In genomic region chr6:12602951-12603710, GRCh38 we compare ENCODE assay signal across 8 cellular contexts.
A peak's percentile ranks its signal among the peaks of the same experiment; 100 is the strongest.
DNase-seq lines count a peak whose midpoint lies in the region; ATAC-seq and TF ChIP-seq lines count a peak whose summit lies in the region.

No MANE protein-coding gene starts in this region.

- no peaks in the 10 kb centered on the region for H3K9me3 Mint-ChIP-seq in glutamatergic neuron (ENCODE audit: unreplicated experiment)

- DNase-seq in AG09319 (ENCODE audit: extremely low read depth, low read depth) (peak; percentile 52), HFF-Myc (ENCODE audit: extremely low read depth, low read depth) (peak; percentile 37), glutamatergic neuron (no peak), smooth muscle cell of the brain vasculature (ENCODE audit: low read depth, low spot score) (peak; percentile 13), 8988T (no peak)
- no peak for DNase-seq in activated CD4-positive, alpha-beta T cell treated with anti-CD3 and anti-CD28 coated beads for 48 hours

- no peak overlapping the region for H3K4me3 Mint-ChIP-seq in glutamatergic neuron (ENCODE audit: unreplicated experiment)

- no peaks in the 10 kb centered on the region for H3K36me3 Mint-ChIP-seq in glutamatergic neuron (ENCODE audit: unreplicated experiment)

- peaks cover 14% of the 10 kb centered on the region for H3K4me1 Mint-ChIP-seq in glutamatergic neuron (ENCODE audit: low read depth, unreplicated experiment)

- no peaks in the 10 kb centered on the region for H3K27me3 Mint-ChIP-seq in glutamatergic neuron (ENCODE audit: unreplicated experiment)

- H3K4me3 ChIP-seq in HFF-Myc (replicated peaks; ENCODE audit: low read depth, low read length), result no peak overlapping the region

- TF ChIP-seq CTCF in AG09319 (IDR thresholded peaks at IDR 0.05; ENCODE audit: low read depth, low read length) (peak; percentile 58), HFF-Myc (IDR thresholded peaks at IDR 0.05; ENCODE audit: low read depth, low read length, missing control alignments) (peak; percentile 44), glutamatergic neuron (IDR thresholded peaks at IDR 0.05; ENCODE audit: partially characterized antibody, unreplicated experiment) (peak; percentile 46)

- peak; percentile 86 for ATAC-seq in SK-N-SH treated with all-trans-retinoic acid at 6 μM for 48 hours
- no peak for ATAC-seq in GM19328 (IDR thresholded peaks at IDR 0.05; ENCODE audit: unreplicated experiment)

- H3K27ac Mint-ChIP-seq in glutamatergic neuron (ENCODE audit: unreplicated experiment), result no peak overlapping the region

TF ChIP-seq in SK-N-SH treated with all-trans-retinoic acid at 6 μM for 48 hours, 23 proteins besides CTCF, POLR2A, EP300 and RAD21:
- TF ChIP-seq ARNTL (CRISPR knock-in tag; IDR thresholded peaks at IDR 0.05; ENCODE audit: borderline replicate concordance, low read depth) (no peak), TSHZ2 (CRISPR knock-in tag; IDR thresholded peaks at IDR 0.05) (no peak), GLIS3 (CRISPR knock-in tag; IDR thresholded peaks at IDR 0.05) (no peak), ZNF70 (CRISPR knock-in tag; IDR thresholded peaks at IDR 0.05) (no peak), CSDC2 (CRISPR knock-in tag; IDR thresholded peaks at IDR 0.05) (no peak), SNAI2 (CRISPR knock-in tag; IDR thresholded peaks at IDR 0.05) (no peak), ESRRG (CRISPR knock-in tag; IDR thresholded peaks at IDR 0.05) (no peak), ZC3H10 (CRISPR knock-in tag; IDR thresholded peaks at IDR 0.05) (no peak), RARB (CRISPR knock-in tag; IDR thresholded peaks at IDR 0.05) (no peak), ZFP30 (CRISPR knock-in tag; IDR thresholded peaks at IDR 0.05) (no peak), PPARA (CRISPR knock-in tag; IDR thresholded peaks at IDR 0.05; ENCODE audit: borderline replicate concordance) (no peak), ISL1 (CRISPR knock-in tag; IDR thresholded peaks at IDR 0.05) (no peak), ZNF8 (CRISPR knock-in tag; IDR thresholded peaks at IDR 0.05) (no peak)
- TF ChIP-seq, protein P1, sequence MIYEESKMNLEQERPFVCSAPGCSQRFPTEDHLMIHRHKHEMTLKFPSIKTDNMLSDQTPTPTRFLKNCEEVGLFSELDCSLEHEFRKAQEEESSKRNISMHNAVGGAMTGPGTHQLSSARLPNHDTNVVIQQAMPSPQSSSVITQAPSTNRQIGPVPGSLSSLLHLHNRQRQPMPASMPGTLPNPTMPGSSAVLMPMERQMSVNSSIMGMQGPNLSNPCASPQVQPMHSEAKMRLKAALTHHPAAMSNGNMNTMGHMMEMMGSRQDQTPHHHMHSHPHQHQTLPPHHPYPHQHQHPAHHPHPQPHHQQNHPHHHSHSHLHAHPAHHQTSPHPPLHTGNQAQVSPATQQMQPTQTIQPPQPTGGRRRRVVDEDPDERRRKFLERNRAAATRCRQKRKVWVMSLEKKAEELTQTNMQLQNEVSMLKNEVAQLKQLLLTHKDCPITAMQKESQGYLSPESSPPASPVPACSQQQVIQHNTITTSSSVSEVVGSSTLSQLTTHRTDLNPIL (CRISPR knock-in tag; IDR thresholded peaks at IDR 0.05; ENCODE audit: low read depth), result no peak
- TF ChIP-seq, protein P2, sequence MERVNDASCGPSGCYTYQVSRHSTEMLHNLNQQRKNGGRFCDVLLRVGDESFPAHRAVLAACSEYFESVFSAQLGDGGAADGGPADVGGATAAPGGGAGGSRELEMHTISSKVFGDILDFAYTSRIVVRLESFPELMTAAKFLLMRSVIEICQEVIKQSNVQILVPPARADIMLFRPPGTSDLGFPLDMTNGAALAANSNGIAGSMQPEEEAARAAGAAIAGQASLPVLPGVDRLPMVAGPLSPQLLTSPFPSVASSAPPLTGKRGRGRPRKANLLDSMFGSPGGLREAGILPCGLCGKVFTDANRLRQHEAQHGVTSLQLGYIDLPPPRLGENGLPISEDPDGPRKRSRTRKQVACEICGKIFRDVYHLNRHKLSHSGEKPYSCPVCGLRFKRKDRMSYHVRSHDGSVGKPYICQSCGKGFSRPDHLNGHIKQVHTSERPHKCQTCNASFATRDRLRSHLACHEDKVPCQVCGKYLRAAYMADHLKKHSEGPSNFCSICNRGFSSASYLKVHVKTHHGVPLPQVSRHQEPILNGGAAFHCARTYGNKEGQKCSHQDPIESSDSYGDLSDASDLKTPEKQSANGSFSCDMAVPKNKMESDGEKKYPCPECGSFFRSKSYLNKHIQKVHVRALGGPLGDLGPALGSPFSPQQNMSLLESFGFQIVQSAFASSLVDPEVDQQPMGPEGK (CRISPR knock-in tag; IDR thresholded peaks at IDR 0.05; ENCODE audit: borderline replicate concordance), result no peak
- TF ChIP-seq, protein P3, sequence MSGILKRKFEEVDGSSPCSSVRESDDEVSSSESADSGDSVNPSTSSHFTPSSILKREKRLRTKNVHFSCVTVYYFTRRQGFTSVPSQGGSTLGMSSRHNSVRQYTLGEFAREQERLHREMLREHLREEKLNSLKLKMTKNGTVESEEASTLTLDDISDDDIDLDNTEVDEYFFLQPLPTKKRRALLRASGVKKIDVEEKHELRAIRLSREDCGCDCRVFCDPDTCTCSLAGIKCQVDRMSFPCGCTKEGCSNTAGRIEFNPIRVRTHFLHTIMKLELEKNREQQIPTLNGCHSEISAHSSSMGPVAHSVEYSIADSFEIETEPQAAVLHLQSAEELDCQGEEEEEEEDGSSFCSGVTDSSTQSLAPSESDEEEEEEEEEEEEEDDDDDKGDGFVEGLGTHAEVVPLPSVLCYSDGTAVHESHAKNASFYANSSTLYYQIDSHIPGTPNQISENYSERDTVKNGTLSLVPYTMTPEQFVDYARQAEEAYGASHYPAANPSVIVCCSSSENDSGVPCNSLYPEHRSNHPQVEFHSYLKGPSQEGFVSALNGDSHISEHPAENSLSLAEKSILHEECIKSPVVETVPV (CRISPR knock-in tag; IDR thresholded peaks at IDR 0.05), result no peak

Comparison
In these comparisons a context has a peak if more than half of its experiments do, and no peak if none do; other contexts are left out.
1. DNase-seq: peak in AG09319 (single experiment), HFF-Myc (single experiment) and smooth muscle cell of the brain vasculature (single experiment); none in glutamatergic neuron (single experiment), 8988T (single experiment) and activated CD4-positive, alpha-beta T cell treated with anti-CD3 and anti-CD28 coated beads for 48 hours (single experiment).
2. Peak in every context shown above with its lines, with median percentiles within 50 percentile points of each other: CTCF ChIP-seq.